1 cellular context compared by ENCODE assay signal in the genomic region with DNA sequence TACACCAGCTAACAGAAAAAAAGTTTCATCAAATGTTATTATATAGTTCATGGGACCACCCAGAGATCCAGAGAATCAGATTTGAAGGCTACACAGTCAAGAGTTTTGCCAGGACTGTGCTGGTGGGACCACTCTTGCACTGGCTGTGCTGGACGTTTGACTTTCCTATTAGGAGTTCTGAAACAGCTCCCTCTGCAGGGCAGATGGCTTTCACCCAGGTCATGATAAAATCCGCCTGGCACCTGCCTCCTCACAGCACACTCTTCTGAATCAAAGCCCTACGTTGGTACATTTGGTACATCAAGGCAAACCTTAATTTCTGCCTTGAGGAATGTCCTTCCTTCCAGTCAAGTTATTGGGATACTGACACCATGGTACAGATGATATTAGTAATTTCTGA.
TF ChIP-seq lines count a peak whose summit lies in the region.

No MANE protein-coding gene starts in this region.

TF ChIP-seq in GM12878, 131 proteins besides CTCF, POLR2A, EP300 and RAD21 (continued from another document):
- TF ChIP-seq ATF2 (IDR thresholded peaks at IDR 0.05; ENCODE audit: low read length) (no peak), ZNF622 (IDR thresholded peaks at IDR 0.05) (no peak), MEF2B (IDR thresholded peaks at IDR 0.05; ENCODE audit: partially characterized antibody, poor library complexity, severe bottlenecking) (no peak), BACH1 (IDR thresholded peaks at IDR 0.05; ENCODE audit: borderline replicate concordance) (no peak), SMAD1 (IDR thresholded peaks at IDR 0.05; ENCODE audit: low read depth, partially characterized antibody) (no peak), CHD1 (IDR thresholded peaks at IDR 0.05; ENCODE audit: low read depth, low read length) (no peak), CHD2 (IDR thresholded peaks at IDR 0.05; ENCODE audit: borderline replicate concordance, low read depth, low read length) (no peak), RBBP5 (conservative IDR thresholded peaks at IDR 0.05) (no peak), SMAD5 (IDR thresholded peaks at IDR 0.05; ENCODE audit: low read depth) (no peak), RAD51 (IDR thresholded peaks at IDR 0.05) (no peak), RFX5 (IDR thresholded peaks at IDR 0.05; ENCODE audit: low read depth, low read length) (no peak)
- TF ChIP-seq, protein P1, sequence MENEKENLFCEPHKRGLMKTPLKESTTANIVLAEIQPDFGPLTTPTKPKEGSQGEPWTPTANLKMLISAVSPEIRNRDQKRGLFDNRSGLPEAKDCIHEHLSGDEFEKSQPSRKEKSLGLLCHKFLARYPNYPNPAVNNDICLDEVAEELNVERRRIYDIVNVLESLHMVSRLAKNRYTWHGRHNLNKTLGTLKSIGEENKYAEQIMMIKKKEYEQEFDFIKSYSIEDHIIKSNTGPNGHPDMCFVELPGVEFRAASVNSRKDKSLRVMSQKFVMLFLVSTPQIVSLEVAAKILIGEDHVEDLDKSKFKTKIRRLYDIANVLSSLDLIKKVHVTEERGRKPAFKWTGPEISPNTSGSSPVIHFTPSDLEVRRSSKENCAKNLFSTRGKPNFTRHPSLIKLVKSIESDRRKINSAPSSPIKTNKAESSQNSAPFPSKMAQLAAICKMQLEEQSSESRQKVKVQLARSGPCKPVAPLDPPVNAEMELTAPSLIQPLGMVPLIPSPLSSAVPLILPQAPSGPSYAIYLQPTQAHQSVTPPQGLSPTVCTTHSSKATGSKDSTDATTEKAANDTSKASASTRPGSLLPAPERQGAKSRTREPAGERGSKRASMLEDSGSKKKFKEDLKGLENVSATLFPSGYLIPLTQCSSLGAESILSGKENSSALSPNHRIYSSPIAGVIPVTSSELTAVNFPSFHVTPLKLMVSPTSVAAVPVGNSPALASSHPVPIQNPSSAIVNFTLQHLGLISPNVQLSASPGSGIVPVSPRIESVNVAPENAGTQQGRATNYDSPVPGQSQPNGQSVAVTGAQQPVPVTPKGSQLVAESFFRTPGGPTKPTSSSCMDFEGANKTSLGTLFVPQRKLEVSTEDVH (IDR thresholded peaks at IDR 0.05; ENCODE audit: low read depth, partially characterized antibody) = no peak
